8 cellular contexts compared by ENCODE assay signal in genomic region chr4:103786014-103786413, GRCh38.
DNase-seq lines count a peak whose midpoint lies in the region; ATAC-seq, FAIRE-seq and TF ChIP-seq lines count a peak whose summit lies in the region.

No MANE protein-coding gene starts in this region.

- no peak for FAIRE-seq in RCC 7860 (lab: Jason Lieb, UNC)

- H3K36me3 ChIP-seq in vagina: no peaks in the 10 kb centered on the region

- ATAC-seq in GM19372 (IDR thresholded peaks at IDR 0.05; ENCODE audit: low read depth, unreplicated experiment): peak; percentile 83
- peak; percentile 82 for ATAC-seq in HG03378 (IDR thresholded peaks at IDR 0.05; ENCODE audit: unreplicated experiment)

- no peaks in the 10 kb centered on the region for H3K4me1 ChIP-seq in vagina

- no peak for TF ChIP-seq POLR2A in vagina (IDR thresholded peaks at IDR 0.05)

- no peak overlapping the region for H3K4me3 ChIP-seq in vagina

- no peak overlapping the region for H3K27ac ChIP-seq in vagina

- intact Hi-C loops in vagina (cut with DNase I): no loop called here

- TF ChIP-seq CTCF in vagina (IDR thresholded peaks at IDR 0.05): no peak

- no peaks in the 10 kb centered on the region for H3K27me3 ChIP-seq in vagina

- H3K9me3 ChIP-seq in vagina: peaks cover 4% of the 10 kb centered on the region

- DNase-seq in EL (peak; percentile 32), RCC 7860 (ENCODE audit: low spot score) (peak; percentile 14), germinal center (ENCODE audit: low spot score) (peak; percentile 2), vagina (ENCODE audit: extremely low spot score in 2 of 2) (no peak)
- no peak for DNase-seq in activated CD8-positive, alpha-beta memory T cell treated with anti-CD3 and anti-CD28 coated beads for 24 hours
- no peak for DNase-seq in central memory CD4-positive, alpha-beta T cell

Comparison
In these comparisons a context has a peak if more than half of its experiments do, and no peak if none do; other contexts are left out.
1. DNase-seq: peak in EL (single experiment), RCC 7860 (single experiment) and germinal center (single experiment); none in vagina (0 of 2), activated CD8-positive, alpha-beta memory T cell treated with anti-CD3 and anti-CD28 coated beads for 24 hours (single experiment) and central memory CD4-positive, alpha-beta T cell (single experiment).